ENCODE assay signal across 2 cellular contexts in the genomic region with DNA sequence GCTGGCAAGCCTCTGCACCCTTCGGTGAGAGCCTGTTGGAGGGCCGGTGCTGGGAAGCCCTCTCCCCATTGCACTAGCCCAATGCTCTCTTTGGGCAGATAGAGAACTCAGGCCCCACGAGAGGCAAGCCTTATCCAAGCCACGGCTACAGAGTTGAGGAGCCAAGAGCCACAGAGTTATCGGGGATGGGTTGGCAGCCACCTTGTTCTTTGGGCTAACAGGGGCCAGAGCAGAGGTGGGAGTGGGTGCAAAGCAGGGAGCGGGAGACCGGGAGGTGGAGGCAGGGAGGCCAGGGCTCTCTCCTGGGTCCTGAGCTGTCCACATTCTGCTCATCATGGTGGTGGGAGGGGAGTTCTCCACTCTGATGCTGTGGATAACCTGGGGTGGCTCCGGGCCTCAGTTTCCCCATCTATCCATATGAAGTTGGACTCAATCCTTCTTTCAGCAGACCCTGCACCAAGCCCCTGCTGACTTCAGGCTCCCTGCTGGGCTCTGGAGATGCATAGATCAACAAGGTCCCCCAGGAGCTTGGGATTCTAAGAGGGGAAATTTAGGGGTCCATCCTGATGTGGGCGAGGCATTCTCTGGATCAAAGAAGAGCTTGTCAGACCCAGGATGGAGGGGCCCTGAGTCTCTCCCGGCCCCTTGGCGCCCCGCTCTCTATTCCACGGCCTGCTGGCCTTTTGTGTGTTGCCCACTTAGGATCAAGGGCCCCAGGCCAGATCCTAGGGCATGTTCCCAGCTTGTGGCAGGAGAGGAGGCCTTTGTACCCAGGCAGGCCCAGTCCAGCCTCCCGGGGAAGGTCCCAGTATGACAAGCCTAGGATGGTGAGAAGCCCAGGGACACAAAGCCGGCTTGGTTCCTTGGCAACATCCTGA.
TF ChIP-seq lines count a peak whose summit lies in the region.

No MANE protein-coding gene starts in this region.

TF ChIP-seq in SK-N-SH, 30 proteins besides CTCF, POLR2A, EP300 and RAD21:
- TF ChIP-seq, protein P1, sequence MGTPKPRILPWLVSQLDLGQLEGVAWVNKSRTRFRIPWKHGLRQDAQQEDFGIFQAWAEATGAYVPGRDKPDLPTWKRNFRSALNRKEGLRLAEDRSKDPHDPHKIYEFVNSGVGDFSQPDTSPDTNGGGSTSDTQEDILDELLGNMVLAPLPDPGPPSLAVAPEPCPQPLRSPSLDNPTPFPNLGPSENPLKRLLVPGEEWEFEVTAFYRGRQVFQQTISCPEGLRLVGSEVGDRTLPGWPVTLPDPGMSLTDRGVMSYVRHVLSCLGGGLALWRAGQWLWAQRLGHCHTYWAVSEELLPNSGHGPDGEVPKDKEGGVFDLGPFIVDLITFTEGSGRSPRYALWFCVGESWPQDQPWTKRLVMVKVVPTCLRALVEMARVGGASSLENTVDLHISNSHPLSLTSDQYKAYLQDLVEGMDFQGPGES (IDR thresholded peaks at IDR 0.05; ENCODE audit: low read depth, low read length) = no peak

TF ChIP-seq in SK-N-SH treated with all-trans-retinoic acid at 6 μM for 48 hours, 23 proteins besides CTCF, POLR2A, EP300 and RAD21:
- TF ChIP-seq TOX (CRISPR knock-in tag; IDR thresholded peaks at IDR 0.05; ENCODE audit: borderline replicate concordance) (no peak), CSDC2 (CRISPR knock-in tag; IDR thresholded peaks at IDR 0.05) (no peak), PPARA (CRISPR knock-in tag; IDR thresholded peaks at IDR 0.05; ENCODE audit: borderline replicate concordance) (no peak), ESRRG (CRISPR knock-in tag; IDR thresholded peaks at IDR 0.05) (no peak), RARB (CRISPR knock-in tag; IDR thresholded peaks at IDR 0.05) (no peak), ZNF565 (CRISPR knock-in tag; conservative IDR thresholded peaks at IDR 0.05; ENCODE audit: low read depth) (no peak), SNAI2 (CRISPR knock-in tag; IDR thresholded peaks at IDR 0.05) (no peak), BACH2 (CRISPR knock-in tag; IDR thresholded peaks at IDR 0.05; ENCODE audit: borderline replicate concordance) (no peak), ZFP30 (CRISPR knock-in tag; IDR thresholded peaks at IDR 0.05) (no peak), ISL1 (CRISPR knock-in tag; IDR thresholded peaks at IDR 0.05) (no peak), ZFP3 (CRISPR knock-in tag; IDR thresholded peaks at IDR 0.05) (no peak), OSR1 (CRISPR knock-in tag; IDR thresholded peaks at IDR 0.05) (no peak), ARNTL (CRISPR knock-in tag; IDR thresholded peaks at IDR 0.05; ENCODE audit: borderline replicate concordance, low read depth) (no peak), TCF4 (CRISPR knock-in tag; IDR thresholded peaks at IDR 0.05; ENCODE audit: borderline replicate concordance) (no peak), ZNF70 (CRISPR knock-in tag; IDR thresholded peaks at IDR 0.05) (no peak)
- TF ChIP-seq, protein P2, sequence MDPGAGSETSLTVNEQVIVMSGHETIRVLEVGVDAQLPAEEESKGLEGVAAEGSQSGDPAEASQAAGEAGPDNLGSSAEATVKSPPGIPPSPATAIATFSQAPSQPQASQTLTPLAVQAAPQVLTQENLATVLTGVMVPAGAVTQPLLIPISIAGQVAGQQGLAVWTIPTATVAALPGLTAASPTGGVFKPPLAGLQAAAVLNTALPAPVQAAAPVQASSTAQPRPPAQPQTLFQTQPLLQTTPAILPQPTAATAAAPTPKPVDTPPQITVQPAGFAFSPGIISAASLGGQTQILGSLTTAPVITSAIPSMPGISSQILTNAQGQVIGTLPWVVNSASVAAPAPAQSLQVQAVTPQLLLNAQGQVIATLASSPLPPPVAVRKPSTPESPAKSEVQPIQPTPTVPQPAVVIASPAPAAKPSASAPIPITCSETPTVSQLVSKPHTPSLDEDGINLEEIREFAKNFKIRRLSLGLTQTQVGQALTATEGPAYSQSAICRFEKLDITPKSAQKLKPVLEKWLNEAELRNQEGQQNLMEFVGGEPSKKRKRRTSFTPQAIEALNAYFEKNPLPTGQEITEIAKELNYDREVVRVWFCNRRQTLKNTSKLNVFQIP (CRISPR knock-in tag; IDR thresholded peaks at IDR 0.05; ENCODE audit: borderline replicate concordance, low read depth) = no peak
- TF ChIP-seq, protein P3, sequence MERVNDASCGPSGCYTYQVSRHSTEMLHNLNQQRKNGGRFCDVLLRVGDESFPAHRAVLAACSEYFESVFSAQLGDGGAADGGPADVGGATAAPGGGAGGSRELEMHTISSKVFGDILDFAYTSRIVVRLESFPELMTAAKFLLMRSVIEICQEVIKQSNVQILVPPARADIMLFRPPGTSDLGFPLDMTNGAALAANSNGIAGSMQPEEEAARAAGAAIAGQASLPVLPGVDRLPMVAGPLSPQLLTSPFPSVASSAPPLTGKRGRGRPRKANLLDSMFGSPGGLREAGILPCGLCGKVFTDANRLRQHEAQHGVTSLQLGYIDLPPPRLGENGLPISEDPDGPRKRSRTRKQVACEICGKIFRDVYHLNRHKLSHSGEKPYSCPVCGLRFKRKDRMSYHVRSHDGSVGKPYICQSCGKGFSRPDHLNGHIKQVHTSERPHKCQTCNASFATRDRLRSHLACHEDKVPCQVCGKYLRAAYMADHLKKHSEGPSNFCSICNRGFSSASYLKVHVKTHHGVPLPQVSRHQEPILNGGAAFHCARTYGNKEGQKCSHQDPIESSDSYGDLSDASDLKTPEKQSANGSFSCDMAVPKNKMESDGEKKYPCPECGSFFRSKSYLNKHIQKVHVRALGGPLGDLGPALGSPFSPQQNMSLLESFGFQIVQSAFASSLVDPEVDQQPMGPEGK (CRISPR knock-in tag; IDR thresholded peaks at IDR 0.05; ENCODE audit: borderline replicate concordance) = no peak
- TF ChIP-seq, protein P4, sequence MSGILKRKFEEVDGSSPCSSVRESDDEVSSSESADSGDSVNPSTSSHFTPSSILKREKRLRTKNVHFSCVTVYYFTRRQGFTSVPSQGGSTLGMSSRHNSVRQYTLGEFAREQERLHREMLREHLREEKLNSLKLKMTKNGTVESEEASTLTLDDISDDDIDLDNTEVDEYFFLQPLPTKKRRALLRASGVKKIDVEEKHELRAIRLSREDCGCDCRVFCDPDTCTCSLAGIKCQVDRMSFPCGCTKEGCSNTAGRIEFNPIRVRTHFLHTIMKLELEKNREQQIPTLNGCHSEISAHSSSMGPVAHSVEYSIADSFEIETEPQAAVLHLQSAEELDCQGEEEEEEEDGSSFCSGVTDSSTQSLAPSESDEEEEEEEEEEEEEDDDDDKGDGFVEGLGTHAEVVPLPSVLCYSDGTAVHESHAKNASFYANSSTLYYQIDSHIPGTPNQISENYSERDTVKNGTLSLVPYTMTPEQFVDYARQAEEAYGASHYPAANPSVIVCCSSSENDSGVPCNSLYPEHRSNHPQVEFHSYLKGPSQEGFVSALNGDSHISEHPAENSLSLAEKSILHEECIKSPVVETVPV (CRISPR knock-in tag; IDR thresholded peaks at IDR 0.05) = no peak
- TF ChIP-seq, protein P5, sequence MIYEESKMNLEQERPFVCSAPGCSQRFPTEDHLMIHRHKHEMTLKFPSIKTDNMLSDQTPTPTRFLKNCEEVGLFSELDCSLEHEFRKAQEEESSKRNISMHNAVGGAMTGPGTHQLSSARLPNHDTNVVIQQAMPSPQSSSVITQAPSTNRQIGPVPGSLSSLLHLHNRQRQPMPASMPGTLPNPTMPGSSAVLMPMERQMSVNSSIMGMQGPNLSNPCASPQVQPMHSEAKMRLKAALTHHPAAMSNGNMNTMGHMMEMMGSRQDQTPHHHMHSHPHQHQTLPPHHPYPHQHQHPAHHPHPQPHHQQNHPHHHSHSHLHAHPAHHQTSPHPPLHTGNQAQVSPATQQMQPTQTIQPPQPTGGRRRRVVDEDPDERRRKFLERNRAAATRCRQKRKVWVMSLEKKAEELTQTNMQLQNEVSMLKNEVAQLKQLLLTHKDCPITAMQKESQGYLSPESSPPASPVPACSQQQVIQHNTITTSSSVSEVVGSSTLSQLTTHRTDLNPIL (CRISPR knock-in tag; IDR thresholded peaks at IDR 0.05; ENCODE audit: low read depth) = no peak
TF ChIP-seq in SK-N-SH treated with all-trans-retinoic acid at 6 μM for 48 hours: peak in this region for 0.
